1 cellular context compared by ENCODE assay signal in genomic region chr1:17535300-17535937, GRCh38.
TF ChIP-seq lines count a peak whose summit lies in the region.

No MANE protein-coding gene starts in this region.

TF ChIP-seq in HepG2, 621 proteins besides CTCF, POLR2A, EP300 and RAD21:
- TF ChIP-seq FOXA1 (IDR thresholded peaks at IDR 0.05): no peak
- TF ChIP-seq FOXA1 (CRISPR knock-in tag; IDR thresholded peaks at IDR 0.05): no peak
- no peak for TF ChIP-seq ZNF580 (CRISPR knock-in tag; IDR thresholded peaks at IDR 0.05; ENCODE audit: borderline replicate concordance, low read depth)
- TF ChIP-seq ZNF768 (CRISPR knock-in tag; IDR thresholded peaks at IDR 0.05): peak; percentile 91
TF ChIP-seq in HepG2: peak in this region for 1.
